In genomic region chr4:66691101-66691500, GRCh38 we compare ENCODE assay signal across 24 cellular contexts.
DNase-seq lines count a peak whose midpoint lies in the region; ATAC-seq, FAIRE-seq and TF ChIP-seq lines count a peak whose summit lies in the region.
"Had no signal": no experiment of that assay in that cellular context is flagged by ENCODE, and none has a peak within 500 bp of the region (broad histone marks: within the 10 kb centered on the region; RNA-seq: fewer than 3 reads in every experiment).

No MANE protein-coding gene starts in this region.

- H3K27me3 ChIP-seq in HepG2 (ENCODE audit: control insufficient read depth in 1 of 2, insufficient read depth in 2 of 2, low read length in 2 of 2) (no peaks in the 10 kb centered on the region), right lobe of liver (no peaks in the 10 kb centered on the region)
- H3K27me3 ChIP-seq: adrenal gland, heart left ventricle, testis had no signal

- CTCF ChIA-PET in HepG2 (lab: Yijun Ruan, JAX; ENCODE audit: low intra/inter-chr PET ratio, low total read pairs) (no interaction called here), OCI-LY7 (lab: Charles Lee; ENCODE audit: unreplicated experiment) (no interaction called here)

- no peaks in the 10 kb centered on the region for H3K9me3 ChIP-seq in HepG2 (ENCODE audit: low read length)
- H3K9me3 ChIP-seq in right lobe of liver, result no peaks in the 10 kb centered on the region
- no peaks in the 10 kb centered on the region for H3K9me3 ChIP-seq in OCI-LY7 (ENCODE audit: low read length)
- H3K9me3 ChIP-seq: adrenal gland, heart left ventricle, testis had no signal

- no peak overlapping the region for H3K9ac ChIP-seq in HepG2 (ENCODE audit: insufficient read depth, low read depth, low read length)

- BruUV-seq in HepG2 (replicated peaks; lab: Mats Ljungman, UMichigan) (no TSS peak), OCI-LY7 (replicated peaks; lab: Mats Ljungman, UMichigan) (no TSS peak)

- H3K4me2 ChIP-seq in HepG2 (ENCODE audit: low read depth, low read length), result no peak overlapping the region
- H3K4me2 ChIP-seq in OCI-LY7 (ENCODE audit: low read length), result no peak overlapping the region

- no peak for FAIRE-seq in HepG2 (lab: Jason Lieb, UNC)
- FAIRE-seq: GM18507, TTC549 had no signal

- H3K36me3 ChIP-seq in HepG2 (replicated peaks in 1 of 2; ENCODE audit: control insufficient read depth in 1 of 2, insufficient read depth in 2 of 2, low read length in 2 of 2) (no peaks in the 10 kb centered on the region), right lobe of liver (no peaks in the 10 kb centered on the region), OCI-LY7 (ENCODE audit: insufficient read depth, low read length) (no peaks in the 10 kb centered on the region)
- H3K36me3 ChIP-seq: adrenal gland, heart left ventricle had no signal

- TF ChIP-seq RAD21 in HepG2 (CRISPR knock-in tag; IDR thresholded peaks at IDR 0.05), result no peak

- TF ChIP-seq CTCF in HepG2 (CRISPR knock-in tag; IDR thresholded peaks at IDR 0.05) (no peak), right lobe of liver (IDR thresholded peaks at IDR 0.05) (no peak), OCI-LY7 (conservative IDR thresholded peaks at IDR 0.05; ENCODE audit: low read length) (peak; percentile 26; the same call in 1 of the 2 replicates), choroid plexus epithelial cell (conservative IDR thresholded peaks at IDR 0.05; ENCODE audit: low read depth, low read length) (peak; percentile 43)

- ATAC-seq in HepG2 (peak; percentile 55; the same call in 2 of the 3 replicates), right lobe of liver (no peak), HG03159 (IDR thresholded peaks at IDR 0.05; ENCODE audit: unreplicated experiment) (no peak), left lobe of liver (no peak), HG03108 (IDR thresholded peaks at IDR 0.05; ENCODE audit: unreplicated experiment) (no peak)
- ATAC-seq: heart left ventricle, right cardiac atrium had no signal

- intact Hi-C loops in HepG2 (cut with micrococcal nuclease; ENCODE audit: unreplicated experiment) (no loop called here), right lobe of liver (cut with DNase I) (no loop called here), OCI-LY7 (cut with micrococcal nuclease; ENCODE audit: unreplicated experiment) (no loop called here)

- H4K20me1 ChIP-seq in HepG2 (ENCODE audit: insufficient read depth, low read length) (no peaks in the 10 kb centered on the region), OCI-LY7 (ENCODE audit: insufficient read depth, low read length) (no peaks in the 10 kb centered on the region)

- H3K79me2 ChIP-seq in HepG2 (ENCODE audit: insufficient read depth, low read length), result no peaks in the 10 kb centered on the region
- no peaks in the 10 kb centered on the region for H3K79me2 ChIP-seq in OCI-LY7 (ENCODE audit: insufficient read depth, low read depth, low read length)

- in situ Hi-C loops in HepG2 (cut with HindIII; ENCODE audit: extremely low pct_ligation_motif_present, low pct_unique_long_range_greater_than_20kb), result loop anchor here (25.0 kb wide), 1 partner anchor 1679 kb away; no protein-coding TSS in a partner anchor

- H2AFZ ChIP-seq in HepG2 (ENCODE audit: low read length), result no peak overlapping the region
- no peak overlapping the region for H2AFZ ChIP-seq in OCI-LY7 (ENCODE audit: low read length)

- H3K4me1 ChIP-seq in HepG2 (ENCODE audit: insufficient read depth, low read length) (no peaks in the 10 kb centered on the region), right lobe of liver (no peaks in the 10 kb centered on the region), OCI-LY7 (ENCODE audit: insufficient read depth, low read length, poor library complexity, severe bottlenecking) (no peaks in the 10 kb centered on the region)
- H3K4me1 ChIP-seq: adrenal gland, heart left ventricle, testis had no signal

- 0% methylated on average over 4 of the region's 4 CpGs for WGBS in HepG2 (ENCODE audit: low lambda C conversion rate)
- 27% methylated on average over 4 of the region's 4 CpGs for WGBS in right lobe of liver (ENCODE audit: insufficient coverage, low coverage, low lambda C conversion rate, missing lambda C conversion rate)

- POLR2A ChIA-PET in HepG2 (lab: Yijun Ruan, JAX) (no interaction called here), OCI-LY7 (lab: Charles Lee) (no interaction called here)

- no peak overlapping the region for H3K4me3 ChIP-seq in HepG2 (replicated peaks in 1 of 3; ENCODE audit: insufficient read depth in 1 of 3, low read depth in 2 of 3, low read length in 3 of 3)
- no peak overlapping the region for H3K4me3 ChIP-seq in right lobe of liver
- no peak overlapping the region for H3K4me3 ChIP-seq in OCI-LY7 (ENCODE audit: low read depth, low read length, poor library complexity, severe bottlenecking)
- no peak overlapping the region for H3K4me3 ChIP-seq in choroid plexus epithelial cell (ENCODE audit: low read depth, low read length)
- H3K4me3 ChIP-seq: adrenal gland, heart left ventricle, testis had no signal

- no peaks in the 10 kb centered on the region for H3K9me2 ChIP-seq in OCI-LY7 (ENCODE audit: insufficient read depth, low read length)

- TF ChIP-seq POLR2A in HepG2 (IDR thresholded peaks at IDR 0.05; ENCODE audit: insufficient read depth in 1 of 2, low read depth in 2 of 2, low read length in 2 of 2), result no peak
- no peak for TF ChIP-seq POLR2A in right lobe of liver (IDR thresholded peaks at IDR 0.05)

- DNase-seq in HepG2 (ENCODE audit: low spot score), result no peak
- no peak for DNase-seq in right lobe of liver
- no peak for DNase-seq in OCI-LY7 (ENCODE audit: low spot score)
- peak; percentile 22 for DNase-seq in choroid plexus epithelial cell (ENCODE audit: low read depth)
- no peak for DNase-seq in NCI-H2196 treated with DMSO at 0.1 percent for 48 hours (lab: John Stamatoyannopoulos, UW; ENCODE audit: unreplicated experiment)
- DNase-seq in left lobe of liver (ENCODE audit: low spot score), result no peak
- DNase-seq: activated CD4-positive, alpha-beta T cell treated with anti-CD3 and anti-CD28 coated beads, Interleukin-2, amount 50 U/mL, for 1 hour; activated CD8-positive, alpha-beta memory T cell treated with anti-CD3 and anti-CD28 coated beads, Interleukin-2, amount 50 U/mL, for 48 hours; activated effector memory CD4-positive, alpha-beta T cell treated with anti-CD3 and anti-CD28 coated beads, Interleukin-2, amount 50 U/mL, for 16 hours; adrenal gland; CD4-positive, alpha-beta T cell; central memory CD4-positive, alpha-beta T cell; heart left ventricle; islet precursor cell; KG1; NCI-H1417; NCI-H69; right cardiac atrium; stimulated activated CD4-positive, alpha-beta T cell treated with anti-CD3 and anti-CD28 coated beads, Interleukin-15, amount 100 ng/mL, for 24 hours; testis had no signal

- H3K27ac ChIP-seq in HepG2 (ENCODE audit: extremely low read length, insufficient read depth, low read length) (no peak overlapping the region), right lobe of liver (no peak overlapping the region), OCI-LY7 (ENCODE audit: low read depth, low read length, poor library complexity, severe bottlenecking) (no peak overlapping the region)
- H3K27ac ChIP-seq: adrenal gland, heart left ventricle, testis had no signal

- TF ChIP-seq EP300 in HepG2 (IDR thresholded peaks at IDR 0.05; ENCODE audit: low read depth in 2 of 2, low read length in 2 of 2), result no peak
- TF ChIP-seq EP300 in HepG2 (CRISPR knock-in tag; IDR thresholded peaks at IDR 0.05; ENCODE audit: borderline replicate concordance), result no peak

TF ChIP-seq in HepG2, 621 proteins besides CTCF, POLR2A, EP300 and RAD21:
- TF ChIP-seq MYC (CRISPR knock-in tag; IDR thresholded peaks at IDR 0.05; ENCODE audit: borderline replicate concordance) (no peak), YEATS4 (CRISPR knock-in tag; IDR thresholded peaks at IDR 0.05; ENCODE audit: borderline replicate concordance) (no peak), ZNF296 (CRISPR knock-in tag; conservative IDR thresholded peaks at IDR 0.05) (no peak), PAX8 (CRISPR knock-in tag; IDR thresholded peaks at IDR 0.05; ENCODE audit: borderline replicate concordance) (no peak)
TF ChIP-seq in HepG2: peak in this region for 0.

Comparison
In these comparisons a context has a peak if more than half of its experiments do, and no peak if none do; other contexts are left out.
1. CTCF ChIP-seq: peak in OCI-LY7 (single experiment) and choroid plexus epithelial cell (single experiment); none in HepG2 (single experiment) and right lobe of liver (0 of 4).